ENCODE assay signal across 8 cellular contexts in genomic region chr19:18140473-18140872, GRCh38. TPM values are rescaled to one million over a fixed set of nuclear protein-coding genes. Genes with fewer than 3 reads are reported as not detected.
"Had no signal": no experiment of that assay in that cellular context is flagged by ENCODE, and none has a peak within 500 bp of the region (broad histone marks: within the 10 kb centered on the region; RNA-seq: fewer than 3 reads in every experiment).

No MANE protein-coding gene starts in this region.

- H3K4me1 Mint-ChIP-seq: GM23338 had no signal

- H3K4me2 ChIP-seq: GM23338 had no signal

- H3K9me3 ChIP-seq: HAP-1 had no signal

- H3K4me3 Mint-ChIP-seq: GM23338 had no signal

- H2AFZ ChIP-seq: GM23338 had no signal

- FAIRE-seq: HTR-8/SVneo had no signal

- DNase-seq: H7, IMR-90, KBM-7 had no signal

- H3K4me1 ChIP-seq: HAP-1 had no signal

- ATAC-seq: GM23338, HCT116 had no signal

- H3K27ac Mint-ChIP-seq: GM23338 had no signal

- H3K9me3 Mint-ChIP-seq: GM23338 had no signal

- H3K4me3 ChIP-seq: GM23338, HAP-1 had no signal

RNA-seq across cellular contexts. Expression of gene IL12RB1, which starts 53.7 kb away (rescaled TPM):
- total RNA-seq: GM23338, H7, HT-29, IMR-90 had no signal
- polyA plus RNA-seq: GM23338, IMR-90 had no signal
